ENCODE assay signal across 22 cellular contexts in the genomic region with DNA sequence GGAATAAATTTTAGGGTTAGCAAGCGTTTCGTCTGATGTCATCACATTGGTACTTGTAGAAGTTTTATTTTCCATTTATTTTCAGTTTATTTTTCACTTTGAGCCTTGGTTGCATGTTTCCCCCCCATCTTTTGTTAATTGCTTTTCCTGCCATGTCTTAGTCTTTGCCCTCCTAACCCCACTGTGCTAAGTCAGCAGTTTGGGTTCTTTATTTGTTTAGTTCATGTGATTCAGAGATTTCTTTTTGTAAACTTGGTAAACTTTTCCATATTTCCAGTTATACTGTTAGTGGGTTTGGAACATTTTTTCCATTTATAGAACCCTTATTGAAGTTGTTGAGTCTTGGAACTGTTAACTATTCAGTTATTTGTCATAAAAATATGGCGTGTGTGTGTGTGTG.
DNase-seq lines count a peak whose midpoint lies in the region; ATAC-seq, FAIRE-seq and TF ChIP-seq lines count a peak whose summit lies in the region.
"Had no signal": no experiment of that assay in that cellular context is flagged by ENCODE, and none has a peak within 500 bp of the region (broad histone marks: within the 10 kb centered on the region; RNA-seq: fewer than 3 reads in every experiment).

No MANE protein-coding gene starts in this region.

- H3K4me3 ChIP-seq in A549 (no peak overlapping the region), IMR-90 (ENCODE audit: insufficient read depth, low read depth, low read length) (no peak overlapping the region), left lung (no peak overlapping the region)
- H3K4me3 ChIP-seq: GM23338 had no signal

- H2AFZ ChIP-seq in IMR-90 (replicated peaks; ENCODE audit: low read length, poor library complexity), result no peak overlapping the region

- no peak overlapping the region for H3K4ac ChIP-seq in IMR-90 (ENCODE audit: low read depth, low read length)

- H3K4me2 ChIP-seq in A549, result no peak overlapping the region
- no peak overlapping the region for H3K4me2 ChIP-seq in IMR-90 (ENCODE audit: low read depth, low read length)
- H3K4me2 ChIP-seq: GM23338 had no signal

- no peak overlapping the region for H4K8ac ChIP-seq in IMR-90 (ENCODE audit: low read depth in 2 of 2, low read length in 2 of 2)

- H3K9me1 ChIP-seq in IMR-90 (ENCODE audit: insufficient read depth, low read length), result no peaks in the 10 kb centered on the region

- H4K91ac ChIP-seq in IMR-90 (ENCODE audit: insufficient read depth, low read depth, low read length), result no peak overlapping the region

- TF ChIP-seq RAD21 in A549 (conservative IDR thresholded peaks at IDR 0.05 in 1 of 2, IDR thresholded peaks at IDR 0.05 in 1 of 2) (no peak), IMR-90 (IDR thresholded peaks at IDR 0.05; ENCODE audit: low read length) (no peak)

- H3K79me1 ChIP-seq in IMR-90 (ENCODE audit: low read depth in 1 of 2, low read length in 2 of 2), result no peaks in the 10 kb centered on the region

- H3K27ac ChIP-seq in A549 (no peak overlapping the region), IMR-90 (ENCODE audit: insufficient read depth, low read length) (no peak overlapping the region), left lung (no peak overlapping the region)

- H2BK5ac ChIP-seq in IMR-90 (ENCODE audit: low read depth, low read length, poor library complexity, severe bottlenecking), result no peak overlapping the region

- no peak overlapping the region for H3K18ac ChIP-seq in IMR-90 (ENCODE audit: low read depth, low read length)

- no peak for TF ChIP-seq POLR2A in A549 (IDR thresholded peaks at IDR 0.05; ENCODE audit: low read length)
- no peak for TF ChIP-seq POLR2A in IMR-90 (IDR thresholded peaks at IDR 0.05; ENCODE audit: low read depth, low read length)

- H3K27me3 ChIP-seq in IMR-90 (ENCODE audit: control insufficient read depth, insufficient read depth, low read length), result peaks cover 2% of the 10 kb centered on the region
- H3K27me3 ChIP-seq in left lung, result no peaks in the 10 kb centered on the region

- intact Hi-C loops in IMR-90 (cut with micrococcal nuclease) (no loop called here), left lung (cut with DNase I) (no loop called here)

- no peak overlapping the region for H2BK15ac ChIP-seq in IMR-90 (ENCODE audit: low read depth, low read length)

- H2BK120ac ChIP-seq in IMR-90 (ENCODE audit: low read depth, low read length), result no peak overlapping the region

- no peak for TF ChIP-seq CTCF in A549 (IDR thresholded peaks at IDR 0.05)
- no peak for TF ChIP-seq CTCF in IMR-90 (conservative IDR thresholded peaks at IDR 0.05; ENCODE audit: low read depth, low read length)
- TF ChIP-seq CTCF in left lung (IDR thresholded peaks at IDR 0.05), result no peak

- H4K5ac ChIP-seq in IMR-90 (ENCODE audit: low read depth, low read length), result no peak overlapping the region

- no peak overlapping the region for H2AK5ac ChIP-seq in IMR-90 (ENCODE audit: low read depth, low read length)

- dilution Hi-C loops in IMR-90 (cut with HindIII; ENCODE audit: low sequenced_read_pairs, unreplicated experiment), result no loop called here

- POLR2A ChIA-PET in A549 (lab: Yijun Ruan, JAX) (no interaction called here), IMR-90 (lab: Charles Lee; ENCODE audit: unreplicated experiment) (no interaction called here)

- no peak for DNase-seq in A549 (ENCODE audit: low read depth in 1 of 2, low spot score in 1 of 2)
- DNase-seq in IMR-90, result no peak
- DNase-seq in left lung, result no peak
- no peak for DNase-seq in mesenteric fat pad (ENCODE audit: low spot score)
- no peak for DNase-seq in KBM-7
- DNase-seq: 8988T; C1 segment of cervical spinal cord; Calu3; CD4-positive, alpha-beta memory T cell; COR-L47; DMS53; DMS79 treated with DMSO at 0.1 percent for 48 hours; GF-D8; H9; HFFc6 had no signal

- no peak overlapping the region for H2BK20ac ChIP-seq in IMR-90 (ENCODE audit: low read depth, low read length)

- no peak overlapping the region for H3K23ac ChIP-seq in IMR-90 (ENCODE audit: low read depth, low read length)

- no peak overlapping the region for H2AK9ac ChIP-seq in IMR-90 (replicated peaks; ENCODE audit: low read depth, low read length, poor library complexity)

- TF ChIP-seq EP300 in A549 (IDR thresholded peaks at IDR 0.05), result no peak

- ATAC-seq in A549 (no peak), IMR-90 (ENCODE audit: low read depth) (no peak), left lung (peak; percentile 53), HG02678 (IDR thresholded peaks at IDR 0.05; ENCODE audit: unreplicated experiment) (no peak), GM21528 (IDR thresholded peaks at IDR 0.05; ENCODE audit: low FRiP score, unreplicated experiment) (no peak)
- ATAC-seq: GM23338, HCT116 had no signal

- H3K56ac ChIP-seq in IMR-90 (ENCODE audit: extremely low read depth, insufficient read depth, low read length), result no peak overlapping the region

- H3K14ac ChIP-seq in IMR-90 (replicated peaks; ENCODE audit: low read depth, low read length), result no peak overlapping the region

- H3K36me3 ChIP-seq in IMR-90 (ENCODE audit: control insufficient read depth, insufficient read depth, low read length), result no peaks in the 10 kb centered on the region
- H3K36me3 ChIP-seq in left lung, result no peaks in the 10 kb centered on the region

- H3K9ac ChIP-seq in IMR-90 (ENCODE audit: low read depth, low read length), result no peak overlapping the region

- CTCF ChIA-PET in A549 (lab: Yijun Ruan, JAX) (no interaction called here), IMR-90 (lab: Yijun Ruan, JAX) (no interaction called here)

- no TSS peak for BruUV-seq in IMR-90 (replicated peaks; lab: Mats Ljungman, UMichigan)

- in situ Hi-C loops in IMR-90 (cut with MboI; ENCODE audit: low sequenced_read_pairs) (no loop called here), KBM-7 (cut with MboI; ENCODE audit: low pct_unique_long_range_greater_than_20kb, low sequenced_read_pairs) (no loop called here)

- WGBS in A549 (ENCODE audit: missing lambda C conversion rate), result 53% methylated on average over 3 of the region's 3 CpGs
- no CpG with 5 or more reads among the region's 3 CpGs for WGBS in IMR-90 (ENCODE audit: extremely low coverage in 2 of 2, insufficient read length in 1 of 2), 2 experiments

- H3K4me1 ChIP-seq in A549 (no peaks in the 10 kb centered on the region), IMR-90 (ENCODE audit: control insufficient read depth, insufficient read depth, low read length) (no peaks in the 10 kb centered on the region), left lung (no peaks in the 10 kb centered on the region)

- no peaks in the 10 kb centered on the region for H4K20me1 ChIP-seq in IMR-90 (ENCODE audit: insufficient read depth, low read length)

- FAIRE-seq in A549 (lab: Jason Lieb, UNC) (no peak), endometrium (lab: Jason Lieb, UNC) (peak; percentile 12)
- FAIRE-seq: GM12891, GM18507 had no signal

- H3K9me3 ChIP-seq in A549 (no peaks in the 10 kb centered on the region), IMR-90 (ENCODE audit: control insufficient read depth, insufficient read depth, low read length) (no peaks in the 10 kb centered on the region), left lung (peaks cover 0 to 4% of the 10 kb centered on the region in 2 donors)

TF ChIP-seq in A549, 52 proteins besides CTCF, POLR2A, EP300 and RAD21:
- TF ChIP-seq, protein P1, sequence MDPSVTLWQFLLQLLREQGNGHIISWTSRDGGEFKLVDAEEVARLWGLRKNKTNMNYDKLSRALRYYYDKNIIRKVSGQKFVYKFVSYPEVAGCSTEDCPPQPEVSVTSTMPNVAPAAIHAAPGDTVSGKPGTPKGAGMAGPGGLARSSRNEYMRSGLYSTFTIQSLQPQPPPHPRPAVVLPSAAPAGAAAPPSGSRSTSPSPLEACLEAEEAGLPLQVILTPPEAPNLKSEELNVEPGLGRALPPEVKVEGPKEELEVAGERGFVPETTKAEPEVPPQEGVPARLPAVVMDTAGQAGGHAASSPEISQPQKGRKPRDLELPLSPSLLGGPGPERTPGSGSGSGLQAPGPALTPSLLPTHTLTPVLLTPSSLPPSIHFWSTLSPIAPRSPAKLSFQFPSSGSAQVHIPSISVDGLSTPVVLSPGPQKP (IDR thresholded peaks at IDR 0.05; ENCODE audit: low read depth, low read length), result no peak
- TF ChIP-seq TFCP2L1 (CRISPR knock-in tag; IDR thresholded peaks at IDR 0.05) (no peak), ZFP36 (IDR thresholded peaks at IDR 0.05; ENCODE audit: borderline replicate concordance, partially characterized antibody) (no peak), MAFK (IDR thresholded peaks at IDR 0.05; ENCODE audit: partially characterized antibody) (peak; percentile 72)

TF ChIP-seq in IMR-90, 13 proteins besides CTCF, POLR2A, EP300 and RAD21:
- TF ChIP-seq MXI1 (IDR thresholded peaks at IDR 0.05; ENCODE audit: borderline replicate concordance, low read depth, low read length), result no peak
- no peak for TF ChIP-seq CEBPB (IDR thresholded peaks at IDR 0.05; ENCODE audit: low read depth, low read length)
- no peak for TF ChIP-seq MAZ (IDR thresholded peaks at IDR 0.05; ENCODE audit: borderline replicate concordance, low read depth, low read length)
- TF ChIP-seq, protein P2, sequence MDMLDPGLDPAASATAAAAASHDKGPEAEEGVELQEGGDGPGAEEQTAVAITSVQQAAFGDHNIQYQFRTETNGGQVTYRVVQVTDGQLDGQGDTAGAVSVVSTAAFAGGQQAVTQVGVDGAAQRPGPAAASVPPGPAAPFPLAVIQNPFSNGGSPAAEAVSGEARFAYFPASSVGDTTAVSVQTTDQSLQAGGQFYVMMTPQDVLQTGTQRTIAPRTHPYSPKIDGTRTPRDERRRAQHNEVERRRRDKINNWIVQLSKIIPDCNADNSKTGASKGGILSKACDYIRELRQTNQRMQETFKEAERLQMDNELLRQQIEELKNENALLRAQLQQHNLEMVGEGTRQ (IDR thresholded peaks at IDR 0.05; ENCODE audit: low read depth, low read length), result no peak
- TF ChIP-seq RFX5 (IDR thresholded peaks at IDR 0.05; ENCODE audit: low read depth, low read length), result no peak
- peak; percentile 62 for TF ChIP-seq MAFK (IDR thresholded peaks at IDR 0.05; ENCODE audit: low read depth, low read length)
